ENCODE assay signal across 1 cellular context in genomic region chr1:27885114-27885528, GRCh38.
TF ChIP-seq lines count a peak whose summit lies in the region.

No MANE protein-coding gene starts in this region.

TF ChIP-seq in WTC11, 78 proteins besides CTCF, POLR2A, EP300 and RAD21 (continued from another document):
- TF ChIP-seq HMGXB4 (CRISPR knock-in tag; IDR thresholded peaks at IDR 0.05) (no peak), EMX1 (CRISPR knock-in tag; IDR thresholded peaks at IDR 0.05) (no peak), FOXP1 (CRISPR knock-in tag; IDR thresholded peaks at IDR 0.05; ENCODE audit: borderline replicate concordance) (no peak), GRHL2 (CRISPR knock-in tag; IDR thresholded peaks at IDR 0.05; ENCODE audit: insufficient replicate concordance, severe bottlenecking) (no peak), ZNF396 (CRISPR knock-in tag; IDR thresholded peaks at IDR 0.05; ENCODE audit: borderline replicate concordance) (no peak), CREB1 (CRISPR knock-in tag; IDR thresholded peaks at IDR 0.05) (no peak), MXD4 (CRISPR knock-in tag; IDR thresholded peaks at IDR 0.05; ENCODE audit: borderline replicate concordance) (no peak), FOXK1 (CRISPR knock-in tag; IDR thresholded peaks at IDR 0.05) (no peak), PRRX2 (CRISPR knock-in tag; IDR thresholded peaks at IDR 0.05) (no peak), TCF7 (CRISPR knock-in tag; IDR thresholded peaks at IDR 0.05; ENCODE audit: low read depth) (no peak)
- TF ChIP-seq, protein P1, sequence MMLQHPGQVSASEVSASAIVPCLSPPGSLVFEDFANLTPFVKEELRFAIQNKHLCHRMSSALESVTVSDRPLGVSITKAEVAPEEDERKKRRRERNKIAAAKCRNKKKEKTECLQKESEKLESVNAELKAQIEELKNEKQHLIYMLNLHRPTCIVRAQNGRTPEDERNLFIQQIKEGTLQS (CRISPR knock-in tag; conservative IDR thresholded peaks at IDR 0.05): no peak
- TF ChIP-seq, protein P2, sequence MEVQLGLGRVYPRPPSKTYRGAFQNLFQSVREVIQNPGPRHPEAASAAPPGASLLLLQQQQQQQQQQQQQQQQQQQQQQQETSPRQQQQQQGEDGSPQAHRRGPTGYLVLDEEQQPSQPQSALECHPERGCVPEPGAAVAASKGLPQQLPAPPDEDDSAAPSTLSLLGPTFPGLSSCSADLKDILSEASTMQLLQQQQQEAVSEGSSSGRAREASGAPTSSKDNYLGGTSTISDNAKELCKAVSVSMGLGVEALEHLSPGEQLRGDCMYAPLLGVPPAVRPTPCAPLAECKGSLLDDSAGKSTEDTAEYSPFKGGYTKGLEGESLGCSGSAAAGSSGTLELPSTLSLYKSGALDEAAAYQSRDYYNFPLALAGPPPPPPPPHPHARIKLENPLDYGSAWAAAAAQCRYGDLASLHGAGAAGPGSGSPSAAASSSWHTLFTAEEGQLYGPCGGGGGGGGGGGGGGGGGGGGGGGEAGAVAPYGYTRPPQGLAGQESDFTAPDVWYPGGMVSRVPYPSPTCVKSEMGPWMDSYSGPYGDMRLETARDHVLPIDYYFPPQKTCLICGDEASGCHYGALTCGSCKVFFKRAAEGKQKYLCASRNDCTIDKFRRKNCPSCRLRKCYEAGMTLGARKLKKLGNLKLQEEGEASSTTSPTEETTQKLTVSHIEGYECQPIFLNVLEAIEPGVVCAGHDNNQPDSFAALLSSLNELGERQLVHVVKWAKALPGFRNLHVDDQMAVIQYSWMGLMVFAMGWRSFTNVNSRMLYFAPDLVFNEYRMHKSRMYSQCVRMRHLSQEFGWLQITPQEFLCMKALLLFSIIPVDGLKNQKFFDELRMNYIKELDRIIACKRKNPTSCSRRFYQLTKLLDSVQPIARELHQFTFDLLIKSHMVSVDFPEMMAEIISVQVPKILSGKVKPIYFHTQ (CRISPR knock-in tag; IDR thresholded peaks at IDR 0.05): no peak
